Comparison of ENCODE assay signal across 23 cellular contexts in genomic region chr17:12536021-12536420, GRCh38.
"Had no signal": no experiment of that assay in that cellular context is flagged by ENCODE, and none has a peak within 500 bp of the region (broad histone marks: within the 10 kb centered on the region; RNA-seq: fewer than 3 reads in every experiment).

No MANE protein-coding gene starts in this region.

- H3K9me3 ChIP-seq: breast epithelium, colonic mucosa, esophagus squamous epithelium, heart left ventricle, thoracic aorta had no signal

- H3K36me3 ChIP-seq: breast epithelium, colonic mucosa, esophagus squamous epithelium, heart left ventricle, thoracic aorta had no signal

- H3K27ac ChIP-seq: breast epithelium, colonic mucosa, dorsolateral prefrontal cortex, esophagus squamous epithelium, thoracic aorta, VCaP had no signal

- H3K4me1 Mint-ChIP-seq: activated CD4-positive, alpha-beta T cell treated with anti-CD3 and anti-CD28 coated beads, Interleukin-2, amount 10 ng/mL, durations not matched to agents 7 days and 5 days; naive B cell had no signal

- DNase-seq: activated CD4-positive, alpha-beta T cell treated with anti-CD3 and anti-CD28 coated beads, Interleukin-2, amount 10 ng/mL, durations not matched to agents 7 days and 5 days; activated CD4-positive, CD25-positive, alpha-beta regulatory T cell treated with anti-CD3 and anti-CD28 coated beads, Interleukin-2, amount 50 U/mL, for 72 hours; activated CD8-positive, alpha-beta T cell treated with anti-CD3 and anti-CD28 coated beads, Interleukin-2, amount 10 ng/mL, durations not matched to agents 7 days and 5 days; activated gamma-delta T cell treated with Interleukin-2 at 50 U/mL for 16 hours; colonic mucosa; dorsolateral prefrontal cortex; effector memory CD8-positive, alpha-beta T cell; esophagus squamous epithelium; heart left ventricle; kidney; mammary epithelial cell; naive B cell; nucleus accumbens; stimulated activated CD4-positive, alpha-beta T cell treated with anti-CD3 and anti-CD28 coated beads, Interleukin-2, amount 100 ng/mL, for 48 hours; stimulated activated naive CD4-positive, alpha-beta T cell had no signal

- H3K4me3 ChIP-seq: breast epithelium, colonic mucosa, dorsolateral prefrontal cortex, esophagus squamous epithelium, heart left ventricle, thoracic aorta had no signal

- ATAC-seq: activated CD8-positive, alpha-beta T cell treated with anti-CD3 and anti-CD28 coated beads, Interleukin-2, amount 10 ng/mL, durations not matched to agents 7 days and 5 days; activated naive CD4-positive, alpha-beta T cell treated with anti-CD3 and anti-CD28 coated beads, Interleukin-2, amount 50 U/mL, for 72 hours; effector memory CD8-positive, alpha-beta T cell; heart left ventricle; left lobe of liver; sciatic nerve; SK-N-SH treated with all-trans-retinoic acid at 6 μM for 48 hours had no signal

- H3K27me3 Mint-ChIP-seq: activated CD4-positive, alpha-beta T cell treated with anti-CD3 and anti-CD28 coated beads, Interleukin-2, amount 10 ng/mL, durations not matched to agents 7 days and 5 days; effector memory CD8-positive, alpha-beta T cell; naive B cell had no signal

- H3K27ac Mint-ChIP-seq: activated CD4-positive, alpha-beta T cell treated with anti-CD3 and anti-CD28 coated beads, Interleukin-2, amount 10 ng/mL, durations not matched to agents 7 days and 5 days; activated CD8-positive, alpha-beta T cell treated with anti-CD3 and anti-CD28 coated beads, Interleukin-2, amount 10 ng/mL, durations not matched to agents 7 days and 5 days; activated naive CD4-positive, alpha-beta T cell treated with anti-CD3 and anti-CD28 coated beads, Interleukin-2, amount 50 U/mL, for 72 hours; activated T-helper 1 cell treated with anti-CD3 and anti-CD28 coated beads, Interleukin-12 subunit alpha, Interleukin-12 subunit beta, Interleukin-2, Interleukin-4 antibody, amounts not matched to agents 30 ng/mL and 10 ng/mL and 1 ng/mL, durations not matched to agents 14 hours and 24 hours and 36 hours; effector memory CD8-positive, alpha-beta T cell; naive B cell had no signal

- H3K4me3 Mint-ChIP-seq: activated CD4-positive, alpha-beta T cell treated with anti-CD3 and anti-CD28 coated beads, Interleukin-2, amount 10 ng/mL, durations not matched to agents 7 days and 5 days; activated CD8-positive, alpha-beta T cell treated with anti-CD3 and anti-CD28 coated beads, Interleukin-2, amount 10 ng/mL, durations not matched to agents 7 days and 5 days; activated T-helper 1 cell treated with anti-CD3 and anti-CD28 coated beads, Interleukin-12 subunit alpha, Interleukin-12 subunit beta, Interleukin-2, Interleukin-4 antibody, amounts not matched to agents 30 ng/mL and 10 ng/mL and 1 ng/mL, durations not matched to agents 14 hours and 24 hours and 36 hours; effector memory CD8-positive, alpha-beta T cell; naive B cell had no signal

- H3K36me3 Mint-ChIP-seq: activated naive CD4-positive, alpha-beta T cell treated with anti-CD3 and anti-CD28 coated beads, Interleukin-2, amount 50 U/mL, for 72 hours; naive B cell had no signal

- H3K4me1 ChIP-seq: breast epithelium, colonic mucosa, esophagus squamous epithelium, heart left ventricle had no signal

- H3K27me3 ChIP-seq: breast epithelium, colonic mucosa, esophagus squamous epithelium, heart left ventricle had no signal
